Comparison of ENCODE assay signal across 16 cellular contexts in genomic region chr1:44084998-44085675, GRCh38. TPM values are rescaled to one million over a fixed set of nuclear protein-coding genes. Genes with fewer than 3 reads are reported as not detected.
A peak's percentile ranks its signal among the peaks of the same experiment; 100 is the strongest.
DNase-seq lines count a peak whose midpoint lies in the region; ATAC-seq and TF ChIP-seq lines count a peak whose summit lies in the region.
"Had no signal": no experiment of that assay in that cellular context is flagged by ENCODE, and none has a peak within 500 bp of the region (broad histone marks: within the 10 kb centered on the region; RNA-seq: fewer than 3 reads in every experiment).

No MANE protein-coding gene starts in this region.

- TF ChIP-seq CTCF in A673 (conservative IDR thresholded peaks at IDR 0.05; ENCODE audit: low read depth, low read length) (no peak), HFF-Myc (IDR thresholded peaks at IDR 0.05; ENCODE audit: low read depth, low read length, missing control alignments) (no peak)

- H3K4me3 ChIP-seq in A673 (ENCODE audit: low read depth, low read length, poor library complexity, severe bottlenecking) (no peak overlapping the region), HFF-Myc (replicated peaks; ENCODE audit: low read depth, low read length) (no peak overlapping the region), adipocyte (ENCODE audit: low read length) (no peak overlapping the region)
- H3K4me3 ChIP-seq: skin epidermis, tibial artery had no signal

- BruUV-seq in A673 (replicated peaks; lab: Mats Ljungman, UMichigan): no TSS peak

- H3K4me1 ChIP-seq in A673 (ENCODE audit: insufficient read depth, low read length, poor library complexity, severe bottlenecking) (no peaks in the 10 kb centered on the region), adipocyte (ENCODE audit: control insufficient read depth, insufficient read depth, low read length) (peaks cover 14% of the 10 kb centered on the region)
- H3K4me1 ChIP-seq: BE2C, tibial artery had no signal

- H3K36me3 ChIP-seq in A673 (ENCODE audit: insufficient read depth, low read length, poor library complexity, severe bottlenecking) (no peaks in the 10 kb centered on the region), adipocyte (ENCODE audit: control insufficient read depth, insufficient read depth, low read length, severe bottlenecking) (no peaks in the 10 kb centered on the region)
- H3K36me3 ChIP-seq: BE2C, tibial artery had no signal

- intact Hi-C loops in A673 (cut with micrococcal nuclease; ENCODE audit: unreplicated experiment) (no loop called here), left ventricle myocardium superior (cut with micrococcal nuclease) (no loop called here)

- POLR2A ChIA-PET in A673 (lab: Charles Lee; ENCODE audit: low non-redundant PET): no interaction called here

- peak; percentile 14 for DNase-seq in A673 (ENCODE audit: low spot score)
- peak; percentile 67 for DNase-seq in HFF-Myc (ENCODE audit: extremely low read depth, low read depth)
- peak; percentile 55 for DNase-seq in adipocyte (ENCODE audit: low read depth)
- DNase-seq in foreskin melanocyte: peak; percentile 73
- no peak for DNase-seq in HK-2 (ENCODE audit: unreplicated experiment)
- DNase-seq in C1 segment of cervical spinal cord (lab: John Stamatoyannopoulos, UW): no peak
- DNase-seq in left ventricle myocardium superior: no peak
- no peak for DNase-seq in NCI-H146 treated with DMSO at 0.1 percent for 48 hours (lab: John Stamatoyannopoulos, UW; ENCODE audit: unreplicated experiment)
- DNase-seq: amygdala, BE2C, immature natural killer cell, natural killer cell, NCI-H2107, RPMI8226, tibial artery had no signal

- CTCF ChIA-PET in A673 (lab: Charles Lee): interaction anchor here (0.6 kb wide), 1 partner anchor 216 kb away, joined by 4 read pairs; no protein-coding TSS in a partner anchor

- H3K9ac ChIP-seq in adipocyte (ENCODE audit: low read length): no peak overlapping the region

- H3K27me3 ChIP-seq in A673 (replicated peaks; ENCODE audit: insufficient read depth, low read depth, low read length, poor library complexity): peaks cover 3% of the 10 kb centered on the region
- no peaks in the 10 kb centered on the region for H3K27me3 ChIP-seq in adipocyte (replicated peaks; ENCODE audit: control insufficient read depth, insufficient read depth, low read length)
- H3K27me3 ChIP-seq: BE2C had no signal

- ATAC-seq in left ventricle myocardium superior: no peak
- ATAC-seq: natural killer cell had no signal

- no peaks in the 10 kb centered on the region for H3K9me3 ChIP-seq in A673 (ENCODE audit: low read depth, low read length, poor library complexity, severe bottlenecking)
- no peaks in the 10 kb centered on the region for H3K9me3 ChIP-seq in adipocyte (ENCODE audit: control insufficient read depth, low read length)
- H3K9me3 ChIP-seq: BE2C, tibial artery had no signal

- no peak overlapping the region for H3K27ac ChIP-seq in A673 (ENCODE audit: low read depth, low read length, poor library complexity, severe bottlenecking)
- H3K27ac ChIP-seq: skin epidermis, tibial artery had no signal

RNA-seq across cellular contexts. Expression of gene KLF17, which starts 33.5 kb away (rescaled TPM):
- total RNA-seq in A673 (2021): not detected in 2 replicates
- total RNA-seq in left ventricle myocardium superior: not detected
- total RNA-seq: natural killer cell had no signal

RNA-seq across cellular contexts. Expression of gene SLC6A9, which starts 53.9 kb away (rescaled TPM):
- total RNA-seq in A673 (2021) (31.4 and 40.8 TPM in 2 replicates), left ventricle myocardium superior (1.6 TPM)

RNA-seq across cellular contexts. Expression of gene KLF18, which starts 56.3 kb away (rescaled TPM):
- not detected in 2 replicates for total RNA-seq in A673 (2021)
- total RNA-seq in left ventricle myocardium superior: not detected
- total RNA-seq: natural killer cell had no signal

Comparison
In these comparisons a context has a peak if more than half of its experiments do, and no peak if none do; other contexts are left out.
1. DNase-seq: peak in A673 (single experiment), HFF-Myc (single experiment), adipocyte (single experiment) and foreskin melanocyte (single experiment); none in HK-2 (single experiment), C1 segment of cervical spinal cord (0 of 14), left ventricle myocardium superior (single experiment) and NCI-H146 treated with DMSO at 0.1 percent for 48 hours (single experiment).
2. RNA of gene SLC6A9, which starts 53.9 kb away (total RNA-seq): 31.4 to 40.8 TPM in A673; 1.6 TPM in left ventricle myocardium superior (single experiment); every median in the first group is over 10 times any median in the second.